In genomic region chr12:1993871-1994371, GRCh38 we compare ENCODE assay signal across 11 cellular contexts. TPM values are rescaled to one million over a fixed set of nuclear protein-coding genes. Genes with fewer than 3 reads are reported as not detected.
DNase-seq lines count a peak whose midpoint lies in the region; ATAC-seq, FAIRE-seq and TF ChIP-seq lines count a peak whose summit lies in the region.
"Had no signal": no experiment of that assay in that cellular context is flagged by ENCODE, and none has a peak within 500 bp of the region (broad histone marks: within the 10 kb centered on the region; RNA-seq: fewer than 3 reads in every experiment).

No MANE protein-coding gene starts in this region.

- dilution Hi-C loops in keratinocyte (cut with MboI; ENCODE audit: extremely low pct_ligation_motif_present, low sequenced_read_pairs) = no loop called here

- no peaks in the 10 kb centered on the region for H3K79me2 ChIP-seq in keratinocyte (ENCODE audit: control insufficient read depth, insufficient read depth, low read length)

- no peaks in the 10 kb centered on the region for H3K27me3 Mint-ChIP-seq in activated T-cell treated with anti-CD3 and anti-CD28 coated beads, Interleukin-2, amount 50 U/mL, for 72 hours (ENCODE audit: low read depth)
- no peaks in the 10 kb centered on the region for H3K27me3 Mint-ChIP-seq in activated T-helper 17 cell treated with anti-CD3 and anti-CD28 coated beads, Interleukin-2, amount 50 U/mL, for 72 hours
- no peaks in the 10 kb centered on the region for H3K27me3 Mint-ChIP-seq in chondrocyte (ENCODE audit: low read depth)
- H3K27me3 Mint-ChIP-seq: B cell had no signal

- peak overlapping the region; percentile 59 for H3K27ac Mint-ChIP-seq in activated T-cell treated with anti-CD3 and anti-CD28 coated beads, Interleukin-2, amount 50 U/mL, for 72 hours
- H3K27ac Mint-ChIP-seq in activated T-helper 17 cell treated with anti-CD3 and anti-CD28 coated beads, Interleukin-2, amount 50 U/mL, for 72 hours = peak overlapping the region; percentile 89
- no peak overlapping the region for H3K27ac Mint-ChIP-seq in chondrocyte (ENCODE audit: unreplicated experiment)
- H3K27ac Mint-ChIP-seq: B cell had no signal

- 94 to 95% methylated on average over 2 of the region's 2 CpGs for WGBS in thyroid gland, 2 donors

- peaks cover 0 to 10% of the 10 kb centered on the region in 2 donors for H3K36me3 Mint-ChIP-seq in activated T-cell treated with anti-CD3 and anti-CD28 coated beads, Interleukin-2, amount 50 U/mL, for 72 hours (ENCODE audit: insufficient read depth in 2 of 2)
- peaks cover 63% of the 10 kb centered on the region for H3K36me3 Mint-ChIP-seq in activated T-helper 17 cell treated with anti-CD3 and anti-CD28 coated beads, Interleukin-2, amount 50 U/mL, for 72 hours (ENCODE audit: low read depth)
- H3K36me3 Mint-ChIP-seq in chondrocyte (ENCODE audit: low read depth) = peaks cover 24% of the 10 kb centered on the region

- H3K4me1 ChIP-seq in keratinocyte (ENCODE audit: control insufficient read depth, extremely low read depth, insufficient read depth, low read length) = peaks cover 7% of the 10 kb centered on the region
- peaks cover 27% of the 10 kb centered on the region for H3K4me1 ChIP-seq in vagina
- no peaks in the 10 kb centered on the region for H3K4me1 ChIP-seq in thyroid gland

- no peak for FAIRE-seq in keratinocyte (lab: Jason Lieb, UNC)

- H3K27me3 ChIP-seq in keratinocyte (ENCODE audit: control insufficient read depth, extremely low read depth, insufficient read depth, low read length) (no peaks in the 10 kb centered on the region), vagina (no peaks in the 10 kb centered on the region), thyroid gland (no peaks in the 10 kb centered on the region)

- H3K4me1 Mint-ChIP-seq in activated T-cell treated with anti-CD3 and anti-CD28 coated beads, Interleukin-2, amount 50 U/mL, for 72 hours (ENCODE audit: low read depth) = peaks cover 15% of the 10 kb centered on the region
- H3K4me1 Mint-ChIP-seq in activated T-helper 17 cell treated with anti-CD3 and anti-CD28 coated beads, Interleukin-2, amount 50 U/mL, for 72 hours = peaks cover 22% of the 10 kb centered on the region
- peaks cover 13% of the 10 kb centered on the region for H3K4me1 Mint-ChIP-seq in chondrocyte (ENCODE audit: low read depth)
- H3K4me1 Mint-ChIP-seq: B cell had no signal

- H4K20me1 ChIP-seq in keratinocyte (ENCODE audit: control insufficient read depth, extremely low read depth, insufficient read depth, low read length) = no peaks in the 10 kb centered on the region

- peak; percentile 44 to 78 for ATAC-seq in activated T-cell treated with anti-CD3 and anti-CD28 coated beads, Interleukin-2, amount 50 U/mL, for 72 hours (replicated peaks in 1 of 2)
- ATAC-seq in activated T-helper 17 cell treated with anti-CD3 and anti-CD28 coated beads, Interleukin-2, amount 50 U/mL, for 72 hours (replicated peaks) = peak; percentile 87
- ATAC-seq: left ventricle myocardium superior had no signal

- H3K9me3 Mint-ChIP-seq in activated T-cell treated with anti-CD3 and anti-CD28 coated beads, Interleukin-2, amount 50 U/mL, for 72 hours = no peaks in the 10 kb centered on the region
- no peaks in the 10 kb centered on the region for H3K9me3 Mint-ChIP-seq in activated T-helper 17 cell treated with anti-CD3 and anti-CD28 coated beads, Interleukin-2, amount 50 U/mL, for 72 hours
- H3K9me3 Mint-ChIP-seq in chondrocyte (ENCODE audit: low read depth) = no peaks in the 10 kb centered on the region

- no peak overlapping the region for H3K4me3 ChIP-seq in keratinocyte (ENCODE audit: control insufficient read depth in 2 of 3, extremely low read depth in 1 of 3, insufficient read depth in 2 of 3, low read depth in 1 of 3, low read length in 3 of 3)
- H3K4me3 ChIP-seq in vagina = no peak overlapping the region
- no peak overlapping the region for H3K4me3 ChIP-seq in thyroid gland (replicated peaks in 1 of 3)

- H3K36me3 ChIP-seq in keratinocyte (ENCODE audit: control insufficient read depth in 2 of 2, extremely low read depth in 1 of 2, insufficient read depth in 2 of 2, low read length in 2 of 2) = peaks cover 0 to 1% of the 10 kb centered on the region in 2 experiments
- peaks cover 0 to 9% of the 10 kb centered on the region in 2 donors for H3K36me3 ChIP-seq in vagina
- H3K36me3 ChIP-seq in thyroid gland = no peaks in the 10 kb centered on the region

- no peak overlapping the region for H2AFZ ChIP-seq in keratinocyte (ENCODE audit: control insufficient read depth, low read length)

- intact Hi-C loops in vagina (cut with DNase I) (no loop called here), thyroid gland (cut with DNase I) (no loop called here)

- no peak overlapping the region for H3K9ac ChIP-seq in keratinocyte (ENCODE audit: control insufficient read depth, extremely low read depth, insufficient read depth, low read length)
- H3K9ac ChIP-seq: KMS-11 had no signal

- DNase-seq in activated T-cell treated with anti-CD3 and anti-CD28 coated beads, Interleukin-2, amount 50 U/mL, for 72 hours = peak in 1 of 2 donors; percentile 31
- DNase-seq in activated T-cell treated with anti-CD3 and anti-CD28 coated beads, Interleukin-2, amount 50 U/mL, for 1 hour = no peak
- DNase-seq in keratinocyte (ENCODE audit: low read depth, low spot score) (no peak), vagina (ENCODE audit: extremely low spot score in 2 of 2) (no peak), thyroid gland (no peak), chondrocyte (ENCODE audit: low spot score) (no peak)
- DNase-seq in activated naive CD4-positive, alpha-beta T cell treated with anti-CD3 and anti-CD28 coated beads, Interleukin-2, amount 50 U/mL, for 16 hours = no peak
- DNase-seq: left ventricle myocardium superior had no signal

- TF ChIP-seq POLR2A in vagina (IDR thresholded peaks at IDR 0.05) = no peak
- TF ChIP-seq POLR2A in thyroid gland (IDR thresholded peaks at IDR 0.05) = no peak

- peak overlapping the region; percentile 18 for H3K27ac ChIP-seq in keratinocyte (ENCODE audit: control insufficient read depth, insufficient read depth, low read length)
- H3K27ac ChIP-seq in vagina = peak overlapping the region; percentile 3
- no peak overlapping the region for H3K27ac ChIP-seq in thyroid gland
- H3K27ac ChIP-seq: KMS-11 had no signal

- H3K9me3 ChIP-seq in keratinocyte (ENCODE audit: control insufficient read depth, low read depth, low read length) (no peaks in the 10 kb centered on the region), vagina (no peaks in the 10 kb centered on the region), thyroid gland (no peaks in the 10 kb centered on the region)

- H3K9me1 ChIP-seq in keratinocyte (ENCODE audit: control insufficient read depth, extremely low read depth, insufficient read depth, low read length) = no peaks in the 10 kb centered on the region

- peak overlapping the region in 1 of 2 donors; percentile 63 for H3K4me3 Mint-ChIP-seq in activated T-cell treated with anti-CD3 and anti-CD28 coated beads, Interleukin-2, amount 50 U/mL, for 72 hours
- peak overlapping the region; percentile 62 for H3K4me3 Mint-ChIP-seq in activated T-helper 17 cell treated with anti-CD3 and anti-CD28 coated beads, Interleukin-2, amount 50 U/mL, for 72 hours
- no peak overlapping the region for H3K4me3 Mint-ChIP-seq in chondrocyte (ENCODE audit: unreplicated experiment)
- H3K4me3 Mint-ChIP-seq: B cell had no signal

- TF ChIP-seq CTCF in keratinocyte (optimal IDR thresholded peaks at IDR 0.05 in 1 of 3, IDR thresholded peaks at IDR 0.05 in 1 of 3, conservative IDR thresholded peaks at IDR 0.05 in 1 of 3; ENCODE audit: extremely low read depth in 1 of 3, insufficient read depth in 2 of 3, low read length in 3 of 3) = no peak
- no peak for TF ChIP-seq CTCF in vagina (IDR thresholded peaks at IDR 0.05)
- TF ChIP-seq CTCF in thyroid gland (IDR thresholded peaks at IDR 0.05) = no peak
- TF ChIP-seq CTCF in chondrocyte (IDR thresholded peaks at IDR 0.05) = no peak

- H3K4me2 ChIP-seq in keratinocyte (ENCODE audit: control insufficient read depth, extremely low read depth, insufficient read depth, low read depth, low read length) = no peak overlapping the region
- H3K4me2 ChIP-seq: KMS-11 had no signal

RNA-seq across cellular contexts. Expression of gene DCP1B, which starts 10.3 kb away (rescaled TPM):
- 10 to 100 TPM; 17.6 to 19.9 TPM for total RNA-seq in activated T-cell treated with anti-CD3 and anti-CD28 coated beads, Interleukin-2, amount 50 U/mL, for 72 hours
- 10 to 100 TPM; 16.9 to 19.7 TPM for total RNA-seq in activated T-helper 17 cell treated with anti-CD3 and anti-CD28 coated beads, Interleukin-2, amount 50 U/mL, for 72 hours
- polyA plus RNA-seq in keratinocyte = 9.7 to 12.2 TPM (median 10.6 TPM) in 3 replicates
- polyA plus RNA-seq in keratinocyte (2011; ENCODE audit: low read depth) = 9.3 TPM
- polyA plus RNA-seq in keratinocyte (2011; cell fraction: cytosol; rRNA removed) = 8.4 and 11.0 TPM in 2 replicates
- polyA plus RNA-seq in keratinocyte (2011; cell fraction: nucleus; rRNA removed) = 10.5 and 11.7 TPM in 2 replicates
- polyA plus RNA-seq in keratinocyte (2012; ENCODE audit: low replicate concordance) = 4.6 and 4.8 TPM in 2 replicates
- polyA minus RNA-seq in keratinocyte = 6.2 to 10.0 TPM (median 8.0 TPM) in 3 replicates
- 6.5 TPM for polyA minus RNA-seq in keratinocyte (2011; cell fraction: cytosol; rRNA and poly(A)+ RNA removed)
- 3.8 and 6.9 TPM in 2 replicates for polyA minus RNA-seq in keratinocyte (2011; cell fraction: nucleus; rRNA and poly(A)+ RNA removed)
- total RNA-seq in vagina (17.4 TPM), thyroid gland (10 to 100 TPM; 20.1 to 22.9 (median 21.1) TPM), chondrocyte (12.2 to 15.9 TPM (median 12.7 TPM) in 3 replicates)

RNA-seq across cellular contexts. Expression of gene CACNA1C, which starts 58.9 kb away (rescaled TPM):
- total RNA-seq in activated T-cell treated with anti-CD3 and anti-CD28 coated beads, Interleukin-2, amount 50 U/mL, for 72 hours = under 1 TPM; 0.14 to 0.21 TPM
- under 1 TPM; 0.04 to 0.21 TPM for total RNA-seq in activated T-helper 17 cell treated with anti-CD3 and anti-CD28 coated beads, Interleukin-2, amount 50 U/mL, for 72 hours
- polyA plus RNA-seq in keratinocyte = not detected in 3 replicates
- not detected for polyA plus RNA-seq in keratinocyte (2011; ENCODE audit: low read depth)
- not detected in 2 replicates for polyA plus RNA-seq in keratinocyte (2011; cell fraction: cytosol; rRNA removed)
- polyA plus RNA-seq in keratinocyte (2011; cell fraction: nucleus; rRNA removed) = 0.03 TPM in 1 of 2 replicates, not detected in the other
- polyA plus RNA-seq in keratinocyte (2012; ENCODE audit: low replicate concordance) = not detected in 2 replicates
- 0.03 TPM in 1 of 3 replicates, not detected in the others for polyA minus RNA-seq in keratinocyte
- polyA minus RNA-seq in keratinocyte (2011; cell fraction: cytosol; rRNA and poly(A)+ RNA removed) = not detected
- polyA minus RNA-seq in keratinocyte (2011; cell fraction: nucleus; rRNA and poly(A)+ RNA removed) = not detected in 2 replicates
- total RNA-seq in vagina (9.8 TPM), thyroid gland (1 to 10 TPM; 2.0 to 4.2 (median 2.5) TPM), chondrocyte (27.0 to 48.5 TPM (median 27.0 TPM) in 3 replicates)

Comparison
In these comparisons a context has a peak if more than half of its experiments do, and no peak if none do; other contexts are left out.
1. H3K27ac ChIP-seq: peak in keratinocyte (single experiment) and vagina (single experiment); none in thyroid gland (0 of 3).